19 cellular contexts compared by ENCODE assay signal in the genomic region with DNA sequence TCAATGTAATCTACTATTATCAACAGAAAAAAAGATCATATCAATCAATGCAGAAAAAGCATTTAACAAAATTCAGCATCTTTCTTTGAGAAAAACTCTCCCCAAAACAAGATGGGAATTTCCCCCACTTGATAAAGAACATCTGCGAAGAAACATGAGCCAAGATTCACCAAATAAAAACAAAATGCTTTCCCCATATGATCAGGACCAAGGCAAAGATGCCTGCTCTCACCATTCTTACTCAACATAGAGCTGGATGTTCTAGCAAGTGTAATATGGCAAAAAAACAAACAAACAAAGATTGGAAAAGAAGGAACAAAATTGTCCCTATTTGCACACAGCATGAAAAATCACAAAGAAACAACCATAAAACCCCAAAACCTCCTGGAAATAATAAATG. TPM values are rescaled to one million over a fixed set of nuclear protein-coding genes. Genes with fewer than 3 reads are reported as not detected.
DNase-seq lines count a peak whose midpoint lies in the region; ATAC-seq lines count a peak whose summit lies in the region.
"Had no signal": no experiment of that assay in that cellular context is flagged by ENCODE, and none has a peak within 500 bp of the region (broad histone marks: within the 10 kb centered on the region; RNA-seq: fewer than 3 reads in every experiment).

No MANE protein-coding gene starts in this region.

- H4K12ac ChIP-seq in trophoblast cell (ENCODE audit: low read depth, low read length): no peak overlapping the region

- H3K27ac ChIP-seq in trophoblast cell (ENCODE audit: low read depth, low read length): no peak overlapping the region
- H3K27ac ChIP-seq: 22Rv1; A549; BLaER1 treated with 17β-estradiol and CSF1 and Interleukin-3, amounts not matched to agents 10 nM and 100 nM; C4-2B had no signal

- H3K79me2 ChIP-seq in trophoblast cell (ENCODE audit: control insufficient read depth, insufficient read depth, low read length, poor library complexity): no peaks in the 10 kb centered on the region

- H3K18ac ChIP-seq in trophoblast cell (ENCODE audit: low read length): no peak overlapping the region

- no peak overlapping the region for H2AFZ ChIP-seq in trophoblast cell (ENCODE audit: insufficient read depth, low read length, poor library complexity)

- H3K4me2 ChIP-seq in trophoblast cell (ENCODE audit: low read length): no peak overlapping the region
- H3K4me2 ChIP-seq: A549; BLaER1 treated with 17β-estradiol and CSF1 and Interleukin-3, amounts not matched to agents 10 nM and 100 nM had no signal

- H3K4me3 ChIP-seq in adipocyte (ENCODE audit: low read length) (no peak overlapping the region), trophoblast cell (ENCODE audit: low read depth, low read length) (no peak overlapping the region)
- H3K4me3 ChIP-seq: A549; BLaER1 treated with 17β-estradiol and CSF1 and Interleukin-3, amounts not matched to agents 10 nM and 100 nM; GM12878 had no signal

- H2BK12ac ChIP-seq in trophoblast cell (ENCODE audit: low read length): no peak overlapping the region

- H3K79me1 ChIP-seq in trophoblast cell (ENCODE audit: low read length): no peaks in the 10 kb centered on the region

- H3K9ac ChIP-seq in adipocyte (ENCODE audit: low read length) (no peak overlapping the region), trophoblast cell (ENCODE audit: low read length) (no peak overlapping the region)
- H3K9ac ChIP-seq: BLaER1 treated with 17β-estradiol and CSF1 and Interleukin-3, amounts not matched to agents 10 nM and 100 nM had no signal

- H3K23ac ChIP-seq in trophoblast cell (ENCODE audit: low read length): no peak overlapping the region

- no peak overlapping the region for H2BK5ac ChIP-seq in trophoblast cell (ENCODE audit: low read depth, low read length, poor library complexity)

- WGBS in trophoblast cell (ENCODE audit: extremely low coverage, insufficient coverage, insufficient read length): no CpG with 5 or more reads among the region's 1 CpG

- peak overlapping the region; percentile 77 for H3K4ac ChIP-seq in trophoblast cell (ENCODE audit: low read depth, low read length)

- H3K4me1 ChIP-seq in adipocyte (ENCODE audit: control insufficient read depth, insufficient read depth, low read length) (no peaks in the 10 kb centered on the region), trophoblast cell (ENCODE audit: control insufficient read depth in 1 of 2, insufficient read depth in 2 of 2, low read length in 2 of 2) (no peaks in the 10 kb centered on the region)
- H3K4me1 ChIP-seq: A549; BLaER1 treated with 17β-estradiol and CSF1 and Interleukin-3, amounts not matched to agents 10 nM and 100 nM; Caco-2 had no signal

- H3K36me3 ChIP-seq in adipocyte (ENCODE audit: control insufficient read depth, insufficient read depth, low read length, severe bottlenecking) (no peaks in the 10 kb centered on the region), trophoblast cell (ENCODE audit: control insufficient read depth in 1 of 2, insufficient read depth in 2 of 2, low read length in 2 of 2) (peaks cover 4 to 6% of the 10 kb centered on the region in 2 experiments)
- H3K36me3 ChIP-seq: BLaER1 treated with 17β-estradiol and CSF1 and Interleukin-3, amounts not matched to agents 10 nM and 100 nM had no signal

- DNase-seq in adipocyte (ENCODE audit: low read depth) (peak; percentile 51), fibroblast of gingiva (ENCODE audit: low read depth) (peak; percentile 80), fibroblast of peridontal ligament (ENCODE audit: extremely low read depth) (peak; percentile 75), trophoblast cell (no peak), EL (no peak), SW480 (ENCODE audit: low spot score) (no peak)
- DNase-seq: AML-193; Calu3; CD4-positive, alpha-beta T cell; CD8-positive, alpha-beta T cell; DMS79 treated with DMSO at 0.1 percent for 48 hours; GDM1 had no signal

- H3K27me3 ChIP-seq in adipocyte (replicated peaks; ENCODE audit: control insufficient read depth, insufficient read depth, low read length) (no peaks in the 10 kb centered on the region), trophoblast cell (ENCODE audit: insufficient read depth, low read length) (no peaks in the 10 kb centered on the region)
- H3K27me3 ChIP-seq: BLaER1 treated with 17β-estradiol and CSF1 and Interleukin-3, amounts not matched to agents 10 nM and 100 nM had no signal

- H2AK5ac ChIP-seq in trophoblast cell (ENCODE audit: low read length): no peak overlapping the region

- no peak overlapping the region for H4K8ac ChIP-seq in trophoblast cell (ENCODE audit: low read depth, low read length)

- no peak overlapping the region for H3K14ac ChIP-seq in trophoblast cell (ENCODE audit: low read length)

- no peak for ATAC-seq in GM21423 (IDR thresholded peaks at IDR 0.05; ENCODE audit: unreplicated experiment)
- ATAC-seq: A549; CD8-positive, alpha-beta T cell; GM12878 had no signal

- no peak overlapping the region for H2BK120ac ChIP-seq in trophoblast cell (ENCODE audit: insufficient read depth, low read length, poor library complexity)

- H3K9me3 ChIP-seq in adipocyte (ENCODE audit: control insufficient read depth, low read length) (peaks cover 24% of the 10 kb centered on the region), trophoblast cell (ENCODE audit: insufficient read depth, low read depth, low read length) (no peaks in the 10 kb centered on the region)

- H4K91ac ChIP-seq in trophoblast cell (ENCODE audit: low read depth, low read length): no peak overlapping the region

RNA-seq across cellular contexts. Expression of gene SHANK2, which starts 23.4 kb away (rescaled TPM):
- 20.8 and 21.4 TPM in 2 replicates for polyA plus RNA-seq in trophoblast cell (2013)

Comparison
In these comparisons a context has a peak if more than half of its experiments do, and no peak if none do; other contexts are left out.
1. DNase-seq: peak in adipocyte (single experiment), fibroblast of gingiva (single experiment) and fibroblast of peridontal ligament (single experiment); none in trophoblast cell (0 of 2), EL (single experiment) and SW480 (single experiment).